Comparison of ENCODE assay signal across 21 cellular contexts in the genomic region with DNA sequence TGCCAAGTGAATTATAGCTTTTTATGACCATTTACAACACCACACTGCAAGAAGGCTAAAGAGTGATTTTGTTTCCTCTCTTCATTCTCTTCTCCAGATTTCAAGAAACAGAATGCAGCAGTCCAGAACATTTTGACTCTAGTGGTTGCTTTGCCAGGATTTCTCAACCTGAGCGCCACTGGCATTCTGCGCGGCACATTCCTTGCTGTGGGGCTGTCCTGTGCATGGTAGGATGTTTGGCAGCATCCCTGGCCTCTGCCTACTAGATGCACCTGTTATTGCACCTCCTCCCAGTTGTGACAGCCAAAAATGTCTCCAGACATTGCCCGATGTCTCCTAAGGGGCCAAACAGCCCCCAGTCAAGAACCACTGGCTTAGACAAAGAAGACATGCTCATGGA. TPM values are rescaled to one million over a fixed set of nuclear protein-coding genes. Genes with fewer than 3 reads are reported as not detected.
"Had no signal": no experiment of that assay in that cellular context is flagged by ENCODE, and none has a peak within 500 bp of the region (broad histone marks: within the 10 kb centered on the region; RNA-seq: fewer than 3 reads in every experiment).

No MANE protein-coding gene starts in this region.

- DNase-seq: activated CD4-positive, alpha-beta memory T cell treated with anti-CD3 and anti-CD28 coated beads for 36 hours; activated CD4-positive, alpha-beta T cell treated with anti-CD3 and anti-CD28 coated beads, Interleukin-2, amount 10 ng/mL, durations not matched to agents 7 days and 5 days; activated CD4-positive, CD25-positive, alpha-beta regulatory T cell; activated CD8-positive, alpha-beta memory T cell treated with anti-CD3 and anti-CD28 coated beads for 24 hours; activated gamma-delta T cell treated with Interleukin-2 at 50 U/mL for 16 hours; activated naive CD4-positive, alpha-beta T cell treated with anti-CD3 and anti-CD28 coated beads, Interleukin-2, amount 50 U/mL, for 16 hours; activated naive CD8-positive, alpha-beta T cell treated with anti-CD3 and anti-CD28 coated beads, Interleukin-2, amount 10 ng/mL, durations not matched to agents 7 days and 5 days; activated T-cell treated with anti-CD3 and anti-CD28 coated beads for 4 hours; activated T-cell treated with anti-CD3 and anti-CD28 coated beads, Interleukin-2, amount 50 U/mL, for 48 hours; aorta; MM.1S; NCI-H1105; NCI-H1436; NCI-H187 treated with DMSO at 0.1 percent for 48 hours; PC-9; SHP77 treated with DMSO at 0.1 percent for 48 hours had no signal

- H3K4me1 ChIP-seq: adrenal gland had no signal

- H3K4me1 Mint-ChIP-seq: activated CD4-positive, alpha-beta T cell treated with anti-CD3 and anti-CD28 coated beads, Interleukin-2, amount 10 ng/mL, durations not matched to agents 7 days and 5 days; activated naive CD8-positive, alpha-beta T cell treated with anti-CD3 and anti-CD28 coated beads, Interleukin-2, amount 10 ng/mL, durations not matched to agents 7 days and 5 days; activated T-helper 17 cell treated with anti-CD3 and anti-CD28 coated beads, Interleukin-2, amount 50 U/mL, for 72 hours; central memory CD8-positive, alpha-beta T cell had no signal

- H3K36me3 Mint-ChIP-seq: activated CD4-positive, alpha-beta memory T cell treated with anti-CD3 and anti-CD28 coated beads for 36 hours; activated naive CD8-positive, alpha-beta T cell treated with anti-CD3 and anti-CD28 coated beads, Interleukin-2, amount 10 ng/mL, durations not matched to agents 7 days and 5 days had no signal

- H3K27me3 Mint-ChIP-seq: activated CD4-positive, alpha-beta memory T cell treated with anti-CD3 and anti-CD28 coated beads for 36 hours; activated CD4-positive, alpha-beta T cell treated with anti-CD3 and anti-CD28 coated beads, Interleukin-2, amount 10 ng/mL, durations not matched to agents 7 days and 5 days; activated T-helper 17 cell treated with anti-CD3 and anti-CD28 coated beads, Interleukin-2, amount 50 U/mL, for 72 hours had no signal

- H3K4me2 ChIP-seq: PC-9 had no signal

- H3K27ac ChIP-seq: adrenal gland, PC-9 had no signal

- H3K27me3 ChIP-seq: adrenal gland had no signal

- H3K36me3 ChIP-seq: adrenal gland had no signal

- H3K9me3 Mint-ChIP-seq: activated CD4-positive, alpha-beta T cell treated with anti-CD3 and anti-CD28 coated beads, Interleukin-2, amount 10 ng/mL, durations not matched to agents 7 days and 5 days; activated T-helper 17 cell treated with anti-CD3 and anti-CD28 coated beads, Interleukin-2, amount 50 U/mL, for 72 hours; central memory CD8-positive, alpha-beta T cell had no signal

- H3K4me3 Mint-ChIP-seq: activated CD4-positive, alpha-beta memory T cell treated with anti-CD3 and anti-CD28 coated beads for 36 hours; activated CD4-positive, alpha-beta T cell treated with anti-CD3 and anti-CD28 coated beads, Interleukin-2, amount 10 ng/mL, durations not matched to agents 7 days and 5 days; activated naive CD8-positive, alpha-beta T cell treated with anti-CD3 and anti-CD28 coated beads, Interleukin-2, amount 10 ng/mL, durations not matched to agents 7 days and 5 days; activated T-helper 17 cell treated with anti-CD3 and anti-CD28 coated beads, Interleukin-2, amount 50 U/mL, for 72 hours; central memory CD8-positive, alpha-beta T cell; T-helper 1 cell treated with Interleukin-12 subunit alpha and Interleukin-12 subunit beta and Interleukin-4 antibody, amounts not matched to agents 30 μg/mL and 1 μg/mL, for 36 hours had no signal

- H3K27ac Mint-ChIP-seq: activated CD4-positive, alpha-beta memory T cell treated with anti-CD3 and anti-CD28 coated beads for 36 hours; activated CD4-positive, alpha-beta T cell treated with anti-CD3 and anti-CD28 coated beads, Interleukin-2, amount 10 ng/mL, durations not matched to agents 7 days and 5 days; activated naive CD8-positive, alpha-beta T cell treated with anti-CD3 and anti-CD28 coated beads, Interleukin-2, amount 10 ng/mL, durations not matched to agents 7 days and 5 days; activated T-helper 17 cell treated with anti-CD3 and anti-CD28 coated beads, Interleukin-2, amount 50 U/mL, for 72 hours; T-helper 1 cell treated with Interleukin-12 subunit alpha and Interleukin-12 subunit beta and Interleukin-4 antibody, amounts not matched to agents 30 μg/mL and 1 μg/mL, for 36 hours had no signal

- H3K4me3 ChIP-seq: adrenal gland, PC-9 had no signal

- H3K9me3 ChIP-seq: adrenal gland had no signal

- H2AFZ ChIP-seq: PC-9 had no signal

RNA-seq across cellular contexts. Expression of gene SSTR2, which starts 46.7 kb away (rescaled TPM):
- total RNA-seq: activated CD4-positive, alpha-beta T cell treated with anti-CD3 and anti-CD28 coated beads, Interleukin-2, amount 10 ng/mL, durations not matched to agents 7 days and 5 days; activated naive CD8-positive, alpha-beta T cell treated with anti-CD3 and anti-CD28 coated beads, Interleukin-2, amount 10 ng/mL, durations not matched to agents 7 days and 5 days; bronchial epithelial cell; PC-9 had no signal
